In the genomic region with DNA sequence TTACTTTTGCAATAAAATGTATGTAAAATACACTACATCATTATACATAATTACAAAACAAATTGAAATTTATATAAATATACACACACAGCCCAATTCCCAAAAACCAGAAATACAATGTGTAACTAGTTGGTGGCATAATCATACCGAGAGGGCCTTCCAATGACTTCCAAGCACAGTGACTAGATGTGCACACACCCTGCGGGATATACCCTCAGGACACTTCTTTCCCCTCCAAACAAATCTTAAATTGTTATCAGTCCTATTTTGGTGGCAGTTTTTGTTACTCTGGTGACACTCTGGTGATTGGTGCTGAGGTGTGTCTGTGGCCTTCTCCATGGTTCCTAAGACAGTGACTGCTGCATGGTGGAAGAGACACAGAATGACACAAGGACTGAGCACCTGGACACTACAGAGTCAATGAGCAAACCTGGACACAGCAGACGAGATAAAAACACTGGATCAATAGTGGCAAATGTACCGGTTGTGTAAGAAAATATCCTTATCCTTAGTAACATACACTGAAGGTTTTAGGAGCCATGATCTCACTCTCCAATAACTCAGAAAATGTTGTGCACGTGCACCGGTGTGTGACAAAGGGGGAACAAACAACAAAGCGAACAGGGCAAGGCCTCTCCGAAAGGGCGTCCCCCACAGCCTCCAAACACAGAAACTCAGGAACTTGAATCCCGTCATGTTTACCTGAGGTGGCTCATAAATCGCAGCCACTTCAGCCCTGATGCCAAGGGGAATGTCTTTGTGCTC, we compare ENCODE assay signal across 1 cellular context.
TF ChIP-seq lines count a peak whose summit lies in the region.

No MANE protein-coding gene starts in this region.

TF ChIP-seq in GM12878, 131 proteins besides CTCF, POLR2A, EP300 and RAD21:
- no peak for TF ChIP-seq YBX1 (IDR thresholded peaks at IDR 0.05)
- TF ChIP-seq STAT1 (conservative IDR thresholded peaks at IDR 0.05) = no peak
- TF ChIP-seq SRF (IDR thresholded peaks at IDR 0.05; ENCODE audit: low read depth in 2 of 2, low read length in 2 of 2) = no peak
- TF ChIP-seq CEBPB (IDR thresholded peaks at IDR 0.05; ENCODE audit: borderline replicate concordance in 1 of 2, low read depth in 2 of 2, low read length in 2 of 2) = no peak
- no peak for TF ChIP-seq IKZF1 (conservative IDR thresholded peaks at IDR 0.05)
- no peak for TF ChIP-seq HCFC1 (IDR thresholded peaks at IDR 0.05; ENCODE audit: low read length)
- TF ChIP-seq, protein P1, sequence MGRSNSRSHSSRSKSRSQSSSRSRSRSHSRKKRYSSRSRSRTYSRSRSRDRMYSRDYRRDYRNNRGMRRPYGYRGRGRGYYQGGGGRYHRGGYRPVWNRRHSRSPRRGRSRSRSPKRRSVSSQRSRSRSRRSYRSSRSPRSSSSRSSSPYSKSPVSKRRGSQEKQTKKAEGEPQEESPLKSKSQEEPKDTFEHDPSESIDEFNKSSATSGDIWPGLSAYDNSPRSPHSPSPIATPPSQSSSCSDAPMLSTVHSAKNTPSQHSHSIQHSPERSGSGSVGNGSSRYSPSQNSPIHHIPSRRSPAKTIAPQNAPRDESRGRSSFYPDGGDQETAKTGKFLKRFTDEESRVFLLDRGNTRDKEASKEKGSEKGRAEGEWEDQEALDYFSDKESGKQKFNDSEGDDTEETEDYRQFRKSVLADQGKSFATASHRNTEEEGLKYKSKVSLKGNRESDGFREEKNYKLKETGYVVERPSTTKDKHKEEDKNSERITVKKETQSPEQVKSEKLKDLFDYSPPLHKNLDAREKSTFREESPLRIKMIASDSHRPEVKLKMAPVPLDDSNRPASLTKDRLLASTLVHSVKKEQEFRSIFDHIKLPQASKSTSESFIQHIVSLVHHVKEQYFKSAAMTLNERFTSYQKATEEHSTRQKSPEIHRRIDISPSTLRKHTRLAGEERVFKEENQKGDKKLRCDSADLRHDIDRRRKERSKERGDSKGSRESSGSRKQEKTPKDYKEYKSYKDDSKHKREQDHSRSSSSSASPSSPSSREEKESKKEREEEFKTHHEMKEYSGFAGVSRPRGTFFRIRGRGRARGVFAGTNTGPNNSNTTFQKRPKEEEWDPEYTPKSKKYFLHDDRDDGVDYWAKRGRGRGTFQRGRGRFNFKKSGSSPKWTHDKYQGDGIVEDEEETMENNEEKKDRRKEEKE (IDR thresholded peaks at IDR 0.05) = no peak
- TF ChIP-seq, protein P2, sequence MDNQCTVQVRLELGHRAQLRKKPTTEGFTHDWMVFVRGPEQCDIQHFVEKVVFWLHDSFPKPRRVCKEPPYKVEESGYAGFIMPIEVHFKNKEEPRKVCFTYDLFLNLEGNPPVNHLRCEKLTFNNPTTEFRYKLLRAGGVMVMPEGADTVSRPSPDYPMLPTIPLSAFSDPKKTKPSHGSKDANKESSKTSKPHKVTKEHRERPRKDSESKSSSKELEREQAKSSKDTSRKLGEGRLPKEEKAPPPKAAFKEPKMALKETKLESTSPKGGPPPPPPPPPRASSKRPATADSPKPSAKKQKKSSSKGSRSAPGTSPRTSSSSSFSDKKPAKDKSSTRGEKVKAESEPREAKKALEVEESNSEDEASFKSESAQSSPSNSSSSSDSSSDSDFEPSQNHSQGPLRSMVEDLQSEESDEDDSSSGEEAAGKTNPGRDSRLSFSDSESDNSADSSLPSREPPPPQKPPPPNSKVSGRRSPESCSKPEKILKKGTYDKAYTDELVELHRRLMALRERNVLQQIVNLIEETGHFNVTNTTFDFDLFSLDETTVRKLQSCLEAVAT (IDR thresholded peaks at IDR 0.05) = no peak
- TF ChIP-seq MXI1 (IDR thresholded peaks at IDR 0.05; ENCODE audit: low read depth, low read length) = no peak
- no peak for TF ChIP-seq GABPA (IDR thresholded peaks at IDR 0.05; ENCODE audit: low read depth)
